In genomic region chr7:81693080-81693479, GRCh38 we compare ENCODE assay signal across 26 cellular contexts.
DNase-seq lines count a peak whose midpoint lies in the region; ATAC-seq, FAIRE-seq and TF ChIP-seq lines count a peak whose summit lies in the region.
"Had no signal": no experiment of that assay in that cellular context is flagged by ENCODE, and none has a peak within 500 bp of the region (broad histone marks: within the 10 kb centered on the region; RNA-seq: fewer than 3 reads in every experiment).

No MANE protein-coding gene starts in this region.

- intact Hi-C loops in thyroid gland (cut with DNase I): no loop called here

- peaks cover 57% of the 10 kb centered on the region for H3K4me1 Mint-ChIP-seq in WTC11
- H3K4me1 Mint-ChIP-seq: activated CD4-positive, alpha-beta T cell treated with anti-CD3 and anti-CD28 coated beads, Interleukin-2, amount 10 ng/mL, durations not matched to agents 7 days and 5 days; activated CD8-positive, alpha-beta memory T cell treated with anti-CD3 and anti-CD28 coated beads, Interleukin-2, amount 10 ng/mL, durations not matched to agents 7 days and 5 days had no signal

- ATAC-seq in HG03442 (IDR thresholded peaks at IDR 0.05; ENCODE audit: unreplicated experiment) (peak; percentile 42), WTC11 (no peak)
- ATAC-seq: activated CD8-positive, alpha-beta memory T cell treated with anti-CD3 and anti-CD28 coated beads, Interleukin-2, amount 10 ng/mL, durations not matched to agents 7 days and 5 days; HCT116; stimulated activated naive CD8-positive, alpha-beta T cell treated with anti-CD3 and anti-CD28 coated beads, Interleukin-15, Interleukin-2, amounts not matched to agents 100 U/mL and 50 U/mL, for 24 hours had no signal

- 93 to 98% methylated on average over 2 of the region's 2 CpGs for WGBS in thyroid gland, 2 donors

- POLR2A ChIA-PET in WTC11 (lab: Charles Lee): interaction anchor here (0.7 kb wide), 1 partner anchor 22 kb away, joined by 4 read pairs; no protein-coding TSS in a partner anchor

- peak overlapping the region; percentile 41; the same call in 1 of the 2 replicates for H3K27ac Mint-ChIP-seq in WTC11
- H3K27ac Mint-ChIP-seq: activated CD4-positive, alpha-beta T cell treated with anti-CD3 and anti-CD28 coated beads, Interleukin-2, amount 10 ng/mL, durations not matched to agents 7 days and 5 days; activated CD8-positive, alpha-beta memory T cell treated with anti-CD3 and anti-CD28 coated beads, Interleukin-2, amount 10 ng/mL, durations not matched to agents 7 days and 5 days; activated naive CD4-positive, alpha-beta T cell treated with anti-CD3 and anti-CD28 coated beads for 36 hours had no signal

- H3K9me3 ChIP-seq in thyroid gland: no peaks in the 10 kb centered on the region
- H3K9me3 ChIP-seq: adrenal gland, left ventricle myocardium inferior, neutrophil, prostate gland, testis had no signal

- H3K4me3 Mint-ChIP-seq in WTC11: no peak overlapping the region
- H3K4me3 Mint-ChIP-seq: activated CD4-positive, alpha-beta T cell treated with anti-CD3 and anti-CD28 coated beads, Interleukin-2, amount 10 ng/mL, durations not matched to agents 7 days and 5 days; activated CD8-positive, alpha-beta memory T cell treated with anti-CD3 and anti-CD28 coated beads, Interleukin-2, amount 10 ng/mL, durations not matched to agents 7 days and 5 days; activated naive CD4-positive, alpha-beta T cell treated with anti-CD3 and anti-CD28 coated beads for 36 hours had no signal

- no peaks in the 10 kb centered on the region for H3K27me3 ChIP-seq in thyroid gland
- H3K27me3 ChIP-seq: adrenal gland, neutrophil, testis had no signal

- CTCF ChIA-PET in WTC11 (lab: Charles Lee): no interaction called here

- H3K9me3 Mint-ChIP-seq in WTC11: no peaks in the 10 kb centered on the region
- H3K9me3 Mint-ChIP-seq: activated CD4-positive, alpha-beta T cell treated with anti-CD3 and anti-CD28 coated beads, Interleukin-2, amount 10 ng/mL, durations not matched to agents 7 days and 5 days had no signal

- DNase-seq in SHP77 treated with DMSO at 0.1 percent for 48 hours (lab: John Stamatoyannopoulos, UW) (peak; percentile 39), SHP77 (lab: John Stamatoyannopoulos, UW) (no peak), WTC11 (ENCODE audit: low spot score) (no peak), thyroid gland (no peak), frontal cortex (ENCODE audit: low spot score in 2 of 2) (no peak), hypothalamus (lab: John Stamatoyannopoulos, UW) (no peak)
- no peak for DNase-seq in activated CD4-positive, alpha-beta T cell treated with anti-CD3 and anti-CD28 coated beads, Interleukin-2, amount 50 U/mL, for 48 hours
- DNase-seq: 8988T; activated CD4-positive, alpha-beta T cell treated with anti-CD3 and anti-CD28 coated beads, Interleukin-2, amount 10 ng/mL, durations not matched to agents 7 days and 5 days; activated CD8-positive, alpha-beta memory T cell treated with anti-CD3 and anti-CD28 coated beads, Interleukin-2, amount 10 ng/mL, durations not matched to agents 7 days and 5 days; activated naive CD4-positive, alpha-beta T cell treated with anti-CD3 and anti-CD28 coated beads for 36 hours; adrenal gland; Calu3; DND-41; islet precursor cell; left ventricle myocardium inferior; NCI-H1105 treated with DMSO at 0.1 percent for 48 hours; NCI-H1930; NCI-H69; stimulated activated naive CD8-positive, alpha-beta T cell treated with anti-CD3 and anti-CD28 coated beads, Interleukin-15, Interleukin-2, amounts not matched to agents 100 U/mL and 50 U/mL, for 24 hours; testis had no signal

- TF ChIP-seq CTCF in WTC11 (IDR thresholded peaks at IDR 0.05): no peak
- no peak for TF ChIP-seq CTCF in thyroid gland (IDR thresholded peaks at IDR 0.05)

- no peak overlapping the region for H3K27ac ChIP-seq in thyroid gland
- H3K27ac ChIP-seq: adrenal gland, left ventricle myocardium inferior, neutrophil, prostate gland, testis had no signal

- peaks cover 13 to 15% of the 10 kb centered on the region in 2 donors for H3K4me1 ChIP-seq in thyroid gland
- H3K4me1 ChIP-seq: adrenal gland, prostate gland, testis had no signal

- H3K36me3 Mint-ChIP-seq in WTC11: no peaks in the 10 kb centered on the region
- H3K36me3 Mint-ChIP-seq: activated CD8-positive, alpha-beta memory T cell treated with anti-CD3 and anti-CD28 coated beads, Interleukin-2, amount 10 ng/mL, durations not matched to agents 7 days and 5 days had no signal

- H3K27me3 Mint-ChIP-seq in WTC11 (ENCODE audit: low read depth): no peaks in the 10 kb centered on the region
- H3K27me3 Mint-ChIP-seq: activated CD4-positive, alpha-beta T cell treated with anti-CD3 and anti-CD28 coated beads, Interleukin-2, amount 10 ng/mL, durations not matched to agents 7 days and 5 days; activated CD8-positive, alpha-beta memory T cell treated with anti-CD3 and anti-CD28 coated beads, Interleukin-2, amount 10 ng/mL, durations not matched to agents 7 days and 5 days had no signal

- H3K36me3 ChIP-seq in thyroid gland: no peaks in the 10 kb centered on the region
- H3K36me3 ChIP-seq: adrenal gland, left ventricle myocardium inferior, neutrophil, prostate gland had no signal

- no peak for TF ChIP-seq POLR2A in thyroid gland (IDR thresholded peaks at IDR 0.05)

- no peak overlapping the region for H3K4me3 ChIP-seq in thyroid gland (replicated peaks in 1 of 3)
- H3K4me3 ChIP-seq: adrenal gland, left ventricle myocardium inferior, prostate gland, testis had no signal

- no peak for FAIRE-seq in frontal cortex (lab: Jason Lieb, UNC)
- FAIRE-seq: endothelial cell of umbilical vein had no signal

TF ChIP-seq in WTC11, 78 proteins besides CTCF, POLR2A, EP300 and RAD21 (continues in another document):
- TF ChIP-seq NFE2L1 (CRISPR knock-in tag; IDR thresholded peaks at IDR 0.05) (no peak), EMX1 (CRISPR knock-in tag; IDR thresholded peaks at IDR 0.05) (no peak), CDX4 (CRISPR knock-in tag; IDR thresholded peaks at IDR 0.05; ENCODE audit: borderline replicate concordance) (no peak), AR (CRISPR knock-in tag; IDR thresholded peaks at IDR 0.05) (no peak), MAX (CRISPR knock-in tag; IDR thresholded peaks at IDR 0.05) (no peak), GRHL2 (CRISPR knock-in tag; IDR thresholded peaks at IDR 0.05; ENCODE audit: insufficient replicate concordance, severe bottlenecking) (no peak), ETV6 (CRISPR knock-in tag; IDR thresholded peaks at IDR 0.05) (no peak), TEAD1 (CRISPR knock-in tag; IDR thresholded peaks at IDR 0.05) (no peak)
- TF ChIP-seq, protein P1, sequence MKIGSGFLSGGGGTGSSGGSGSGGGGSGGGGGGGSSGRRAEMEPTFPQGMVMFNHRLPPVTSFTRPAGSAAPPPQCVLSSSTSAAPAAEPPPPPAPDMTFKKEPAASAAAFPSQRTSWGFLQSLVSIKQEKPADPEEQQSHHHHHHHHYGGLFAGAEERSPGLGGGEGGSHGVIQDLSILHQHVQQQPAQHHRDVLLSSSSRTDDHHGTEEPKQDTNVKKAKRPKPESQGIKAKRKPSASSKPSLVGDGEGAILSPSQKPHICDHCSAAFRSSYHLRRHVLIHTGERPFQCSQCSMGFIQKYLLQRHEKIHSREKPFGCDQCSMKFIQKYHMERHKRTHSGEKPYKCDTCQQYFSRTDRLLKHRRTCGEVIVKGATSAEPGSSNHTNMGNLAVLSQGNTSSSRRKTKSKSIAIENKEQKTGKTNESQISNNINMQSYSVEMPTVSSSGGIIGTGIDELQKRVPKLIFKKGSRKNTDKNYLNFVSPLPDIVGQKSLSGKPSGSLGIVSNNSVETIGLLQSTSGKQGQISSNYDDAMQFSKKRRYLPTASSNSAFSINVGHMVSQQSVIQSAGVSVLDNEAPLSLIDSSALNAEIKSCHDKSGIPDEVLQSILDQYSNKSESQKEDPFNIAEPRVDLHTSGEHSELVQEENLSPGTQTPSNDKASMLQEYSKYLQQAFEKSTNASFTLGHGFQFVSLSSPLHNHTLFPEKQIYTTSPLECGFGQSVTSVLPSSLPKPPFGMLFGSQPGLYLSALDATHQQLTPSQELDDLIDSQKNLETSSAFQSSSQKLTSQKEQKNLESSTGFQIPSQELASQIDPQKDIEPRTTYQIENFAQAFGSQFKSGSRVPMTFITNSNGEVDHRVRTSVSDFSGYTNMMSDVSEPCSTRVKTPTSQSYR (CRISPR knock-in tag; IDR thresholded peaks at IDR 0.05): no peak
